ENCODE assay signal across 1 cellular context in genomic region chr13:31094331-31095015, GRCh38.
TF ChIP-seq lines count a peak whose summit lies in the region.

No MANE protein-coding gene starts in this region.

TF ChIP-seq in GM23338, 12 proteins besides CTCF, POLR2A, EP300 and RAD21 (continued from another document):
- TF ChIP-seq ZNF462 (CRISPR knock-in tag; IDR thresholded peaks at IDR 0.05): no peak
- TF ChIP-seq CREB1 (CRISPR knock-in tag; IDR thresholded peaks at IDR 0.05; ENCODE audit: low read depth): no peak
- TF ChIP-seq EZH2 (IDR thresholded peaks at IDR 0.05; ENCODE audit: low read depth, unreplicated experiment): no peak
- no peak for TF ChIP-seq ZNF331 (CRISPR knock-in tag; IDR thresholded peaks at IDR 0.05; ENCODE audit: low read depth)
- no peak for TF ChIP-seq STAT1 (IDR thresholded peaks at IDR 0.05; ENCODE audit: unreplicated experiment)
- TF ChIP-seq POLR2AphosphoS5 (IDR thresholded peaks at IDR 0.05; ENCODE audit: low read depth): no peak
- TF ChIP-seq NANOG (IDR thresholded peaks at IDR 0.05; ENCODE audit: borderline replicate concordance): no peak
- no peak for TF ChIP-seq JUNB (IDR thresholded peaks at IDR 0.05; ENCODE audit: unreplicated experiment)
- no peak for TF ChIP-seq REST (IDR thresholded peaks at IDR 0.05; ENCODE audit: unreplicated experiment)
